Comparison of ENCODE assay signal across 8 cellular contexts in the genomic region with DNA sequence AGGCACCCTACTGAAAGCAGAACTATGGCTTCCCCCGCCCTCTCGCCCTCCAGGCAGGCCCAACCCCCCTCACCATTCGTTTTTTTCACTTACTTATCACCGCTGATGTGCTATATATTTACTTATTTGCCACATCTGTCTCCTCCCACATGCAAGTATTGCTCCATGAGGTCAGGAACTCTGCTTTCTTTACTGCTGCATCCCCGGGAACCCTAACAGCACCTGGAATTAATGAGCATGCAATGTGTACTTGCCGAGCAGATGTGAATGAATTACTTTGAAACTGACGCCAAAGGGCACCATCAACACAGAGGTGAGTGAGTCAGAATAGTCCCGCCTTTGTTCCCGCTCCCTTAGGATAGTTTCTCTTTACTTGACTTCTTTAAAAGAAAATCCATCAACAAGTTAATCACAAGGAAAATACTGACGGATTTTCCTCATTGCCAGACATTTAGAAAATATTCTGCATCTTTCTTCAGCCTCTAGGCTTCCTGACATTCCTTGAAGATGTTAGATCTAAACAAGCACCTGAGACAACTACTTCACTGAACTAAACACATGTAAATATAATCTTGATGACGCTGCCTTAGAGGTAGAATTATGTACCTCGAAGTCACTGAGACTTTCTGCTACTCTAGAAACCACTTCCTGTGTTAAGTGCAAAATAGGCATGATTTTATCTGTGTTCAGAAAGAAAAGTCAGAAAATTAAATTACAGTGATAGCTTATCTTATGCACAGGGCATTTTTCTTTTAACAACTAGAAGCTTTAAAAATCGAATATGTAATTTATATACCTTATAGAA. TPM values are rescaled to one million over a fixed set of nuclear protein-coding genes. Genes with fewer than 3 reads are reported as not detected.
DNase-seq lines count a peak whose midpoint lies in the region; TF ChIP-seq lines count a peak whose summit lies in the region.

No MANE protein-coding gene starts in this region.

- no peaks in the 10 kb centered on the region for H3K27me3 Mint-ChIP-seq in activated CD4-positive, alpha-beta T cell treated with anti-CD3 and anti-CD28 coated beads, Interleukin-2, amount 10 ng/mL, durations not matched to agents 7 days and 5 days

- POLR2A ChIA-PET in activated CD4-positive, alpha-beta T cell treated with anti-CD3 and anti-CD28 coated beads, Interleukin-2, amount 10 ng/mL, durations not matched to agents 7 days and 5 days (lab: Charles Lee): no interaction called here

- H3K27ac ChIP-seq in KMS-11: no peak overlapping the region

- H3K27me3 ChIP-seq in KMS-11 (ENCODE audit: insufficient read depth, low read depth): no peaks in the 10 kb centered on the region

- H4K20me1 ChIP-seq in KMS-11 (ENCODE audit: insufficient read depth): no peaks in the 10 kb centered on the region

- no peak overlapping the region for H3K4me3 ChIP-seq in KMS-11 (IDR thresholded peaks at IDR 0.05; ENCODE audit: insufficient read depth, low read depth, low read length)

- intact Hi-C loops in cardiac septum (cut with DNase I): no loop called here

- no peak overlapping the region for H2AFZ ChIP-seq in KMS-11 (ENCODE audit: low read depth)

- H3K36me3 ChIP-seq in KMS-11 (ENCODE audit: insufficient read depth): no peaks in the 10 kb centered on the region

- peak overlapping the region; percentile 67 for H3K4me3 Mint-ChIP-seq in activated CD4-positive, alpha-beta T cell treated with anti-CD3 and anti-CD28 coated beads, Interleukin-2, amount 10 ng/mL, durations not matched to agents 7 days and 5 days

- H3K9ac ChIP-seq in KMS-11: no peak overlapping the region

- H3K27ac Mint-ChIP-seq in activated CD4-positive, alpha-beta T cell treated with anti-CD3 and anti-CD28 coated beads, Interleukin-2, amount 10 ng/mL, durations not matched to agents 7 days and 5 days: peak overlapping the region; percentile 96

- CTCF ChIA-PET in activated CD4-positive, alpha-beta T cell treated with anti-CD3 and anti-CD28 coated beads, Interleukin-2, amount 10 ng/mL, durations not matched to agents 7 days and 5 days (lab: Charles Lee): interaction anchor here (2.8 kb wide), 1 partner anchor 16 kb away, joined by 11 read pairs; no protein-coding TSS in a partner anchor

- DNase-seq in activated CD4-positive, alpha-beta T cell treated with anti-CD3 and anti-CD28 coated beads for 4 hours: peak; percentile 12 to 39
- DNase-seq in activated CD4-positive, alpha-beta T cell treated with anti-CD3 and anti-CD28 coated beads, Interleukin-2, amount 50 U/mL, for 1 hour: no peak
- peak; percentile 43 for DNase-seq in activated CD4-positive, alpha-beta T cell treated with anti-CD3 and anti-CD28 coated beads, Interleukin-2, amount 10 ng/mL, durations not matched to agents 7 days and 5 days
- DNase-seq in kidney tubule cell (ENCODE audit: low spot score) (peak; percentile 81), NCI-H2196 treated with DMSO at 0.1 percent for 48 hours (lab: John Stamatoyannopoulos, UW; ENCODE audit: unreplicated experiment) (no peak), cardiac septum (ENCODE audit: low spot score) (no peak)
- DNase-seq in stimulated activated naive CD4-positive, alpha-beta T cell treated with Interleukin-2 at 50 U/mL for 16 hours (lab: John Stamatoyannopoulos, UW): no peak

- no peaks in the 10 kb centered on the region for H3K9me3 Mint-ChIP-seq in activated CD4-positive, alpha-beta T cell treated with anti-CD3 and anti-CD28 coated beads, Interleukin-2, amount 10 ng/mL, durations not matched to agents 7 days and 5 days

- peaks cover 58% of the 10 kb centered on the region for H3K4me1 Mint-ChIP-seq in activated CD4-positive, alpha-beta T cell treated with anti-CD3 and anti-CD28 coated beads, Interleukin-2, amount 10 ng/mL, durations not matched to agents 7 days and 5 days

- H3K36me3 Mint-ChIP-seq in activated CD4-positive, alpha-beta T cell treated with anti-CD3 and anti-CD28 coated beads, Interleukin-2, amount 10 ng/mL, durations not matched to agents 7 days and 5 days (ENCODE audit: low read depth): peaks cover 3% of the 10 kb centered on the region

- H3K79me2 ChIP-seq in KMS-11 (ENCODE audit: insufficient read depth, low read depth): no peaks in the 10 kb centered on the region

- H3K4me1 ChIP-seq in KMS-11 (ENCODE audit: low read depth, poor library complexity, severe bottlenecking): peaks cover 14% of the 10 kb centered on the region

- TF ChIP-seq CTCF in KMS-11 (conservative IDR thresholded peaks at IDR 0.05; ENCODE audit: low read depth, low read length): no peak

- peak overlapping the region; percentile 47 for H3K4me2 ChIP-seq in KMS-11

RNA-seq across cellular contexts. Expression of a gene that starts 17.5 kb away (rescaled TPM):
- total RNA-seq in activated CD4-positive, alpha-beta T cell treated with anti-CD3 and anti-CD28 coated beads, Interleukin-2, amount 10 ng/mL, durations not matched to agents 7 days and 5 days: 10 to 100 TPM; 35.5 to 41.0 TPM
- 124 TPM for total RNA-seq in cardiac septum

Comparison
In these comparisons a context has a peak if more than half of its experiments do, and no peak if none do; other contexts are left out.
1. DNase-seq: peak in activated CD4-positive, alpha-beta T cell treated with anti-CD3 and anti-CD28 coated beads for 4 hours (2 of 2), activated CD4-positive, alpha-beta T cell treated with anti-CD3 and anti-CD28 coated beads, Interleukin-2, amount 10 ng/mL, durations not matched to agents 7 days and 5 days (single experiment) and kidney tubule cell (single experiment); none in activated CD4-positive, alpha-beta T cell treated with anti-CD3 and anti-CD28 coated beads, Interleukin-2, amount 50 U/mL, for 1 hour (single experiment), stimulated activated naive CD4-positive, alpha-beta T cell treated with Interleukin-2 at 50 U/mL for 16 hours (single experiment), NCI-H2196 treated with DMSO at 0.1 percent for 48 hours (single experiment) and cardiac septum (single experiment).